Comparison of ENCODE assay signal across 26 cellular contexts in the genomic region with DNA sequence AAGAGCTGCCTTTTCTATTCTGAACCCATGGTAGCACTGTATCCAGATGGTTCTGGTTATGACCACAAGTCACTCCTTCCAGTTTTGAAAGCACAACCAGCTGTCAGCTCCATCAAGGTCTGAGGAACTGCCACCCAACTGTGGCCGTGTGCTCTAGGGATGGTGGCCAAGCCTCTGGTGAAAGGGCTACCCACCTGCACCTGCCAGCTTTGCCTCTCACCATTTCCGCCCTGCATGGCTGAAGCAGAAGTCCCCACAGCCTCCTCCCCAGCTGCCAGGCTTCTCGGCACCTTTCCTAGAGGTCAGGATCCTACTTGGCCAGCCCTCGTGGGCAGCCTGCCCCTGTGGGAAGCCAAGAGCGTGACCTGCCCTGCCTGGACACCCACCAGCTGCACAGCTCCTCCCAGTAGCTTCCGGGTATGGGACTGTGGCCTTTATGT. TPM values are rescaled to one million over a fixed set of nuclear protein-coding genes. Genes with fewer than 3 reads are reported as not detected.
DNase-seq lines count a peak whose midpoint lies in the region; ATAC-seq and TF ChIP-seq lines count a peak whose summit lies in the region.
"Had no signal": no experiment of that assay in that cellular context is flagged by ENCODE, and none has a peak within 500 bp of the region (broad histone marks: within the 10 kb centered on the region; RNA-seq: fewer than 3 reads in every experiment).

No MANE protein-coding gene starts in this region.

- TF ChIP-seq CTCF in KMS-11 (conservative IDR thresholded peaks at IDR 0.05; ENCODE audit: low read depth, low read length): no peak
- TF ChIP-seq CTCF in heart left ventricle (IDR thresholded peaks at IDR 0.05): no peak
- TF ChIP-seq CTCF in breast epithelium (IDR thresholded peaks at IDR 0.05): no peak

- no peak overlapping the region for H2AFZ ChIP-seq in KMS-11 (ENCODE audit: low read depth)

- H3K4me1 ChIP-seq in KMS-11 (ENCODE audit: low read depth, poor library complexity, severe bottlenecking) (peaks cover 42% of the 10 kb centered on the region), heart left ventricle (peaks cover 0 to 66% (median 23%) of the 10 kb centered on the region in 12 donors), breast epithelium (no peaks in the 10 kb centered on the region)
- H3K4me1 ChIP-seq: A549, BE2C had no signal

- peak overlapping the region; percentile 22; the same call in 1 of the 2 replicates for H3K27ac ChIP-seq in KMS-11
- peak overlapping the region in 9 of 12 donors; percentile 16 to 61 (median 40) for H3K27ac ChIP-seq in heart left ventricle
- no peak overlapping the region for H3K27ac ChIP-seq in breast epithelium
- H3K27ac ChIP-seq: A549, cardiac muscle cell had no signal

- 27 to 44% (median 38%) methylated on average over 5 to 6 of the region's 6 CpGs for WGBS in heart left ventricle, 4 donors

- H3K36me3 ChIP-seq in KMS-11 (ENCODE audit: insufficient read depth): no peaks in the 10 kb centered on the region
- H3K36me3 ChIP-seq in heart left ventricle: no peaks in the 10 kb centered on the region
- H3K36me3 ChIP-seq in breast epithelium: no peaks in the 10 kb centered on the region
- H3K36me3 ChIP-seq: BE2C, cardiac muscle cell had no signal

- peak; percentile 63 for ATAC-seq in GM18502 (IDR thresholded peaks at IDR 0.05; ENCODE audit: poor library complexity, unreplicated experiment)
- ATAC-seq in heart left ventricle: peak in 3 of 4 donors; percentile 45 to 72 (median 70)
- no peak for ATAC-seq in GM19351 (IDR thresholded peaks at IDR 0.05; ENCODE audit: unreplicated experiment)
- no peak for ATAC-seq in GM21529 (IDR thresholded peaks at IDR 0.05; ENCODE audit: unreplicated experiment)
- ATAC-seq: A549 had no signal

- H3K27me3 ChIP-seq in KMS-11 (ENCODE audit: insufficient read depth, low read depth) (no peaks in the 10 kb centered on the region), heart left ventricle (no peaks in the 10 kb centered on the region), breast epithelium (no peaks in the 10 kb centered on the region)
- H3K27me3 ChIP-seq: BE2C, cardiac muscle cell had no signal

- H4K20me1 ChIP-seq in KMS-11 (ENCODE audit: insufficient read depth): no peaks in the 10 kb centered on the region

- no peaks in the 10 kb centered on the region for H3K79me2 ChIP-seq in KMS-11 (ENCODE audit: insufficient read depth, low read depth)

- no peak overlapping the region for H3K9ac ChIP-seq in KMS-11

- H3K9me3 ChIP-seq in heart left ventricle: no peaks in the 10 kb centered on the region
- no peaks in the 10 kb centered on the region for H3K9me3 ChIP-seq in breast epithelium
- H3K9me3 ChIP-seq: A549, BE2C had no signal

- H3K4me2 ChIP-seq in KMS-11: peak overlapping the region; percentile 58
- H3K4me2 ChIP-seq: A549 had no signal

- DNase-seq in heart left ventricle: peak in 4 of 5 donors; percentile 37 to 74 (median 58)
- DNase-seq in myocyte (ENCODE audit: low read depth): peak; percentile 96
- no peak for DNase-seq in NCI-H146 (lab: John Stamatoyannopoulos, UW)
- no peak for DNase-seq in breast epithelium (ENCODE audit: low spot score in 2 of 2)
- DNase-seq: activated CD4-positive, CD25-positive, alpha-beta regulatory T cell treated with anti-CD3 and anti-CD28 coated beads, Interleukin-2, amount 50 U/mL, for 72 hours; activated CD8-positive, alpha-beta memory T cell treated with anti-CD3 and anti-CD28 coated beads for 24 hours; activated T-cell treated with anti-CD3 and anti-CD28 coated beads, Interleukin-2, amount 50 U/mL, for 24 hours; amniotic stem cell; BE2C; DMS79; head of caudate nucleus; immature natural killer cell; KG1; MV-4-11; NCI-H1694; NCI-H2171; NCI-H526 treated with DMSO at 0.1 percent for 48 hours; nucleus accumbens had no signal

- TF ChIP-seq POLR2A in heart left ventricle (IDR thresholded peaks at IDR 0.05): no peak
- TF ChIP-seq POLR2A in breast epithelium (IDR thresholded peaks at IDR 0.05): no peak

- intact Hi-C loops in heart left ventricle (cut with DNase I): no loop called here
- intact Hi-C loops in breast epithelium (cut with DNase I; ENCODE audit: low total_unique reads): no loop called here

- H3K4me3 ChIP-seq in KMS-11 (IDR thresholded peaks at IDR 0.05; ENCODE audit: insufficient read depth, low read depth, low read length) (no peak overlapping the region), heart left ventricle (no peak overlapping the region), breast epithelium (no peak overlapping the region)
- H3K4me3 ChIP-seq: A549, cardiac muscle cell, lung had no signal

RNA-seq across cellular contexts. Expression of gene SEMA5A, which starts 16.8 kb away (rescaled TPM):
- total RNA-seq in heart left ventricle: 10 to 100 TPM; 22.8 to 71.5 (median 41.3) TPM
- polyA plus RNA-seq in heart left ventricle: 1 to 10 TPM; 4.6 to 4.7 TPM
- total RNA-seq in myocyte: 2.2 and 2.7 TPM in 2 replicates
- 5.6 TPM for polyA plus RNA-seq in myocyte (2012)
- 10 to 100 TPM in 2 of 3 donors, 1 to 10 TPM in 1; 3.0 to 35.4 (median 25.9) TPM for total RNA-seq in breast epithelium
- total RNA-seq: HT-29 had no signal
- polyA plus RNA-seq: A549 had no signal

Comparison
In these comparisons a context has a peak if more than half of its experiments do, and no peak if none do; other contexts are left out.
1. ATAC-seq: peak in GM18502 (single experiment) and heart left ventricle (3 of 4); none in GM19351 (single experiment) and GM21529 (single experiment).
2. H3K27ac ChIP-seq: peak in KMS-11 (single experiment) and heart left ventricle (9 of 12); none in breast epithelium (0 of 2).
3. DNase-seq: peak in heart left ventricle (4 of 5) and myocyte (single experiment); none in NCI-H146 (single experiment) and breast epithelium (0 of 2).